In the genomic region with DNA sequence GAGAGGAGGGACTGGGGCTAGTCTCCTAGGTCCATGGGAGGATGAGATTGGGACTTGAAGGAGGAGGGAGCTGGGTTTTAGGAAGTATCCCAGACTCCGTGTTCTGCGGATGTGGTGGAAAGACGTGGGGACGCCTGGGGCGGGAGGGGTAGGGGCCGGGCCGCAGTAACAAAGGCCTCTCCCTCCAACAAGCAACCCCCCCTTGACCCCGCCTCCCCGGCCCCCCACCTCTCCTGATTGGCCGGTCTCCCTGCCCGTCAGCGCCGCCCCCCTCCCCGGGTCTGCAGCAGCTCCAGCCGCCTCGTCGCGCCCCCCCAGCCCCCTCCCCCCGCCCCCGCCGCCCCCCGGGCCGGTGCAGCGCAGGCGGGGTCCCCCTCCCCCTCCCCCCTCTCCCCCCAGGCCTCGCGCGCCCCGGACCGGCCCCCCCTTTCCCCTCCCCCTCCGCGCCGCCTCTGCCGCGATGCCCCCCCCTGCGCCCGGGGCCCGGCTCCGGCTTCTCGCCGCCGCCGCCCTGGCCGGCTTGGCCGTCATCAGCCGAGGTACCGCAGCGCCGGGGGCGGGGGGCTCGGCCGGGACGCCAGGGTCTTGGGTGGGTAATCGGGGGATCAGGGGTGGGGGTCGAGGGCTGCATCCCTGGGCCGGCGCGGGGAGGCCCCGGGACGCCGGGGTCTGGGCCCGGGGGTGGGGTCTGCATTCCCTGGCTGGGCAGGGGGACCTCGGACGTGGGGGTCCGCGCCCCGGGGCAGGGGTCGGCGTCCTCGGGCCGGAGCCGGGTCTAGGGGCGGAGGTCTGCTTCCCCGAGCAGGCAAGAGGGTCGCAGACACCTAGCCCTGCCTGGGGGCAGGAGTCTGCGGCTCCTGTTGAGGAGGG, we compare ENCODE assay signal across 1 cellular context.
TF ChIP-seq lines count a peak whose summit lies in the region.

A gene (plus strand): TSS at position 257 of the 870 bp plus-strand sequence. CDS start 204 bp downstream, at position 461.

TF ChIP-seq in HEK293T, 16 proteins besides CTCF, POLR2A, EP300 and RAD21 (continued from another document):
- TF ChIP-seq ELF4 (IDR thresholded peaks at IDR 0.05) (no peak), TARDBP (IDR thresholded peaks at IDR 0.05) (no peak), SUZ12 (IDR thresholded peaks at IDR 0.05) (no peak), ZNF384 (IDR thresholded peaks at IDR 0.05) (no peak), FOXA1 (IDR thresholded peaks at IDR 0.05) (no peak), CTBP1 (IDR thresholded peaks at IDR 0.05; ENCODE audit: borderline replicate concordance) (no peak), NFRKB (IDR thresholded peaks at IDR 0.05) (no peak), LEF1 (IDR thresholded peaks at IDR 0.05; ENCODE audit: borderline replicate concordance) (no peak), L3MBTL2 (conservative IDR thresholded peaks at IDR 0.05) (no peak), HDGF (IDR thresholded peaks at IDR 0.05; ENCODE audit: borderline replicate concordance) (no peak), ARNT (IDR thresholded peaks at IDR 0.05) (no peak), SP1 (IDR thresholded peaks at IDR 0.05) (no peak)
- TF ChIP-seq, protein P1, sequence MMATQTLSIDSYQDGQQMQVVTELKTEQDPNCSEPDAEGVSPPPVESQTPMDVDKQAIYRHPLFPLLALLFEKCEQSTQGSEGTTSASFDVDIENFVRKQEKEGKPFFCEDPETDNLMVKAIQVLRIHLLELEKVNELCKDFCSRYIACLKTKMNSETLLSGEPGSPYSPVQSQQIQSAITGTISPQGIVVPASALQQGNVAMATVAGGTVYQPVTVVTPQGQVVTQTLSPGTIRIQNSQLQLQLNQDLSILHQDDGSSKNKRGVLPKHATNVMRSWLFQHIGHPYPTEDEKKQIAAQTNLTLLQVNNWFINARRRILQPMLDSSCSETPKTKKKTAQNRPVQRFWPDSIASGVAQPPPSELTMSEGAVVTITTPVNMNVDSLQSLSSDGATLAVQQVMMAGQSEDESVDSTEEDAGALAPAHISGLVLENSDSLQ (IDR thresholded peaks at IDR 0.05) = no peak
